ENCODE assay signal across 1 cellular context in the genomic region with DNA sequence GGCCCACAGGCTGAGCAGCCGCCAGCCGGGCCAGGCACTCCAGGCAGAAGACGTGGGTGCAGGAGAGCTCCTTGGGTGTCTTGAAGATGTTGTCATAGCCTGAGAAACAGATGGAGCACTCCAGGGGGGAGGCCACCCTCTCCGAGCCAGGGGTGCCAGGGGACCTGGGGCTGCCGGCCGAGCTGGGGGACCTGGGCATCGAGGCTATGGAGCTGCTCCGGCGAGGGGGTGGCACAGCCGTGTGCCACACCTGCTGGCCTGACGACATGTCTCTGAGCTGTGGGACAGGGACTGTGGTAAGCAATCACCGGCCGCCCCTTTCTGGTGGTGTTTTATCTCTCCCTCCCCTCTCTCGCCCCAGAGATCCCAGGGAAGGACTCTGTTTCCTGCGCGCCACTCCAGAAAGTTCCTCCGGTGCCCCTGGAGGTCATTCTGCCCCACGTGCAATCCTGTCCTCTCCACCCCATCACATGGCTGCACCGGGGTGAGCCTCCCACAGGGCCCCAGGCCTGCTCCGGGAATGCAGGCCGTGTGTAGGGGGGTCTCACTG.
TF ChIP-seq lines count a peak whose summit lies in the region.

No MANE protein-coding gene starts in this region.

TF ChIP-seq in HCT116, 20 proteins besides CTCF, POLR2A, EP300 and RAD21:
- TF ChIP-seq ZBTB33 (IDR thresholded peaks at IDR 0.05; ENCODE audit: extremely low read depth, insufficient replicate concordance, low read length) (no peak), CEBPB (IDR thresholded peaks at IDR 0.05; ENCODE audit: low read depth) (no peak), ZNF274 (IDR thresholded peaks at IDR 0.05; ENCODE audit: low read depth, low read length) (no peak), ZFX (IDR thresholded peaks at IDR 0.05) (no peak), TCF7L2 (IDR thresholded peaks at IDR 0.05; ENCODE audit: borderline replicate concordance, extremely low read depth, insufficient read depth, insufficient read length) (no peak), JUND (IDR thresholded peaks at IDR 0.05) (no peak), EGR1 (IDR thresholded peaks at IDR 0.05; ENCODE audit: low read depth) (no peak), SP1 (IDR thresholded peaks at IDR 0.05; ENCODE audit: low read depth) (no peak), FOSL1 (IDR thresholded peaks at IDR 0.05; ENCODE audit: low read depth) (no peak)
- TF ChIP-seq, protein P1, sequence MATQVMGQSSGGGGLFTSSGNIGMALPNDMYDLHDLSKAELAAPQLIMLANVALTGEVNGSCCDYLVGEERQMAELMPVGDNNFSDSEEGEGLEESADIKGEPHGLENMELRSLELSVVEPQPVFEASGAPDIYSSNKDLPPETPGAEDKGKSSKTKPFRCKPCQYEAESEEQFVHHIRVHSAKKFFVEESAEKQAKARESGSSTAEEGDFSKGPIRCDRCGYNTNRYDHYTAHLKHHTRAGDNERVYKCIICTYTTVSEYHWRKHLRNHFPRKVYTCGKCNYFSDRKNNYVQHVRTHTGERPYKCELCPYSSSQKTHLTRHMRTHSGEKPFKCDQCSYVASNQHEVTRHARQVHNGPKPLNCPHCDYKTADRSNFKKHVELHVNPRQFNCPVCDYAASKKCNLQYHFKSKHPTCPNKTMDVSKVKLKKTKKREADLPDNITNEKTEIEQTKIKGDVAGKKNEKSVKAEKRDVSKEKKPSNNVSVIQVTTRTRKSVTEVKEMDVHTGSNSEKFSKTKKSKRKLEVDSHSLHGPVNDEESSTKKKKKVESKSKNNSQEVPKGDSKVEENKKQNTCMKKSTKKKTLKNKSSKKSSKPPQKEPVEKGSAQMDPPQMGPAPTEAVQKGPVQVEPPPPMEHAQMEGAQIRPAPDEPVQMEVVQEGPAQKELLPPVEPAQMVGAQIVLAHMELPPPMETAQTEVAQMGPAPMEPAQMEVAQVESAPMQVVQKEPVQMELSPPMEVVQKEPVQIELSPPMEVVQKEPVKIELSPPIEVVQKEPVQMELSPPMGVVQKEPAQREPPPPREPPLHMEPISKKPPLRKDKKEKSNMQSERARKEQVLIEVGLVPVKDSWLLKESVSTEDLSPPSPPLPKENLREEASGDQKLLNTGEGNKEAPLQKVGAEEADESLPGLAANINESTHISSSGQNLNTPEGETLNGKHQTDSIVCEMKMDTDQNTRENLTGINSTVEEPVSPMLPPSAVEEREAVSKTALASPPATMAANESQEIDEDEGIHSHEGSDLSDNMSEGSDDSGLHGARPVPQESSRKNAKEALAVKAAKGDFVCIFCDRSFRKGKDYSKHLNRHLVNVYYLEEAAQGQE (IDR thresholded peaks at IDR 0.05; ENCODE audit: low read depth) = no peak
TF ChIP-seq in HCT116: peak in this region for 0.
